30 cellular contexts compared by ENCODE assay signal in the genomic region with DNA sequence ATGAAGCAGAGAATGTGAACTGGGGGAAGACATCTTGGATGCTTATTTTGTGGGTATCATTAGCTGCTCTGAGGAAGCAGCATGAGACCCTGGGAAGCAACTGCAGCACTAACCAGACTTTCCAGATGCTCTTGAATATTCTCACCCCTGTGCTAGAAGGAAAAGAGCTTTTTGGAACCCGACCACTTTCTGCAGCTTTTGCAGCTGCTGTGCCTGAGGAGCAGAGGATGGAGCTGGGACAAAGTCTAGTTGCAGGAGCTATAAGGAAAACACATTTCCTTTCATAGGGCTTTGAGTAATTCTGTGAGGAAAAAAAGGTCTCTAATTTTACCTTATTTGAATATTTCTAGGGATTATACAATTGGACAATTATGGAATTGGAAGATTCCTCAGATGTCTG.
"Had no signal": no experiment of that assay in that cellular context is flagged by ENCODE, and none has a peak within 500 bp of the region (broad histone marks: within the 10 kb centered on the region; RNA-seq: fewer than 3 reads in every experiment).

No MANE protein-coding gene starts in this region.

- DNase-seq: activated B cell treated with CpG ODN at 0.5 μM for 24 hours; activated CD4-positive, alpha-beta T cell treated with anti-CD3 and anti-CD28 coated beads for 48 hours; activated CD4-positive, alpha-beta T cell treated with anti-CD3 and anti-CD28 coated beads, Interleukin-2, amount 50 U/mL, for 1 hour; activated CD4-positive, alpha-beta T cell treated with anti-CD3 and anti-CD28 coated beads, Interleukin-2, amount 50 U/mL, for 48 hours; activated CD8-positive, alpha-beta memory T cell treated with anti-CD3 and anti-CD28 coated beads for 24 hours; activated CD8-positive, alpha-beta memory T cell treated with anti-CD3 and anti-CD28 coated beads, Interleukin-2, amount 50 U/mL, for 4 hours; activated CD8-positive, alpha-beta T cell treated with anti-CD3 and anti-CD28 coated beads for 36 hours; activated effector memory CD4-positive, alpha-beta T cell treated with anti-CD3 and anti-CD28 coated beads, Interleukin-2, amount 50 U/mL, for 16 hours; activated naive CD4-positive, alpha-beta T cell treated with anti-CD3 and anti-CD28 coated beads for 36 hours; activated naive CD8-positive, alpha-beta T cell treated with anti-CD3 and anti-CD28 coated beads for 36 hours; activated naive CD8-positive, alpha-beta T cell treated with anti-CD3 and anti-CD28 coated beads, Interleukin-2, amount 50 U/mL, for 24 hours; activated T-cell treated with anti-CD3 and anti-CD28 coated beads, Interleukin-2, amount 50 U/mL, for 1 hour; activated T-cell treated with anti-CD3 and anti-CD28 coated beads, Interleukin-2, amount 50 U/mL, for 48 hours; adrenal gland; amygdala; aorta; body of pancreas; caudate nucleus; colonic mucosa; effector CD8-positive, alpha-beta T cell; esophagus squamous epithelium; T-helper 1 cell; T-helper 17 cell; T1000; WERI-Rb-1 had no signal

- H3K36me3 Mint-ChIP-seq: activated naive CD4-positive, alpha-beta T cell treated with anti-CD3 and anti-CD28 coated beads, Interleukin-2, amount 50 U/mL, for 24 hours; activated naive CD8-positive, alpha-beta T cell treated with anti-CD3 and anti-CD28 coated beads for 36 hours had no signal

- H3K27ac ChIP-seq: adrenal gland, body of pancreas, colonic mucosa, esophagus squamous epithelium, WERI-Rb-1 had no signal

- H3K27me3 Mint-ChIP-seq: activated B cell treated with CpG ODN at 0.5 μM for 24 hours, T-helper 17 cell had no signal

- H3K27ac Mint-ChIP-seq: activated B cell treated with CpG ODN at 0.5 μM for 24 hours; activated CD8-positive, alpha-beta T cell treated with anti-CD3 and anti-CD28 coated beads for 36 hours; activated naive CD4-positive, alpha-beta T cell treated with anti-CD3 and anti-CD28 coated beads for 36 hours; activated naive CD4-positive, alpha-beta T cell treated with anti-CD3 and anti-CD28 coated beads, Interleukin-2, amount 50 U/mL, for 24 hours; activated naive CD8-positive, alpha-beta T cell treated with anti-CD3 and anti-CD28 coated beads for 36 hours; activated naive CD8-positive, alpha-beta T cell treated with anti-CD3 and anti-CD28 coated beads, Interleukin-2, amount 50 U/mL, for 24 hours; activated T-helper 1 cell treated with anti-CD3 and anti-CD28 coated beads, Interleukin-12 subunit alpha, Interleukin-12 subunit beta, Interleukin-2, Interleukin-4 antibody, amounts not matched to agents 30 ng/mL and 10 ng/mL and 1 ng/mL, durations not matched to agents 14 hours and 24 hours and 36 hours; activated T-helper 2 cell treated with anti-CD3 and anti-CD28 coated beads, Interferon-gamma antibody, Interleukin-2, Interleukin-4, amounts not matched to agents 10 μg/mL and 5 μg/mL and 100 μg/mL, durations not matched to agents 14 hours and 24 hours and 36 hours; T-helper 17 cell; T-helper 2 cell treated with Interferon-gamma antibody and Interleukin-4, amounts not matched to agents 5 μg/mL and 100 μg/mL, for 36 hours had no signal

- H3K27me3 ChIP-seq: adrenal gland, body of pancreas, colonic mucosa, esophagus squamous epithelium had no signal

- H3K4me3 Mint-ChIP-seq: activated B cell treated with CpG ODN at 0.5 μM for 24 hours; activated CD8-positive, alpha-beta T cell treated with anti-CD3 and anti-CD28 coated beads for 36 hours; activated naive CD4-positive, alpha-beta T cell treated with anti-CD3 and anti-CD28 coated beads for 36 hours; activated naive CD4-positive, alpha-beta T cell treated with anti-CD3 and anti-CD28 coated beads, Interleukin-2, amount 50 U/mL, for 24 hours; activated naive CD8-positive, alpha-beta T cell treated with anti-CD3 and anti-CD28 coated beads for 36 hours; activated naive CD8-positive, alpha-beta T cell treated with anti-CD3 and anti-CD28 coated beads, Interleukin-2, amount 50 U/mL, for 24 hours; activated T-helper 1 cell treated with anti-CD3 and anti-CD28 coated beads, Interleukin-12 subunit alpha, Interleukin-12 subunit beta, Interleukin-2, Interleukin-4 antibody, amounts not matched to agents 30 ng/mL and 10 ng/mL and 1 ng/mL, durations not matched to agents 14 hours and 24 hours and 36 hours; T-helper 17 cell; T-helper 2 cell treated with Interferon-gamma antibody and Interleukin-4, amounts not matched to agents 5 μg/mL and 100 μg/mL, for 36 hours had no signal

- H3K9me3 ChIP-seq: adrenal gland, body of pancreas, colonic mucosa, esophagus squamous epithelium had no signal

- H3K4me1 ChIP-seq: adrenal gland, body of pancreas, colonic mucosa, esophagus squamous epithelium had no signal

- H3K36me3 ChIP-seq: adrenal gland, colonic mucosa, esophagus squamous epithelium, WERI-Rb-1 had no signal

- H3K9me3 Mint-ChIP-seq: activated naive CD4-positive, alpha-beta T cell treated with anti-CD3 and anti-CD28 coated beads for 36 hours; activated naive CD4-positive, alpha-beta T cell treated with anti-CD3 and anti-CD28 coated beads, Interleukin-2, amount 50 U/mL, for 24 hours; activated naive CD8-positive, alpha-beta T cell treated with anti-CD3 and anti-CD28 coated beads for 36 hours; activated naive CD8-positive, alpha-beta T cell treated with anti-CD3 and anti-CD28 coated beads, Interleukin-2, amount 50 U/mL, for 24 hours; activated T-helper 1 cell treated with anti-CD3 and anti-CD28 coated beads, Interleukin-12 subunit alpha, Interleukin-12 subunit beta, Interleukin-2, Interleukin-4 antibody, amounts not matched to agents 30 ng/mL and 10 ng/mL and 1 ng/mL, durations not matched to agents 14 hours and 24 hours and 36 hours; activated T-helper 2 cell treated with anti-CD3 and anti-CD28 coated beads, Interferon-gamma antibody, Interleukin-2, Interleukin-4, amounts not matched to agents 10 μg/mL and 5 μg/mL and 100 μg/mL, durations not matched to agents 14 hours and 24 hours and 36 hours; T-helper 2 cell treated with Interferon-gamma antibody and Interleukin-4, amounts not matched to agents 5 μg/mL and 100 μg/mL, for 36 hours had no signal

- H3K4me1 Mint-ChIP-seq: activated B cell treated with CpG ODN at 0.5 μM for 24 hours; activated naive CD4-positive, alpha-beta T cell treated with anti-CD3 and anti-CD28 coated beads, Interleukin-2, amount 50 U/mL, for 24 hours; activated naive CD8-positive, alpha-beta T cell treated with anti-CD3 and anti-CD28 coated beads for 36 hours; activated naive CD8-positive, alpha-beta T cell treated with anti-CD3 and anti-CD28 coated beads, Interleukin-2, amount 50 U/mL, for 24 hours; T-helper 17 cell had no signal

- H3K4me3 ChIP-seq: adrenal gland, body of pancreas, colonic mucosa, esophagus squamous epithelium had no signal

- ATAC-seq: activated CD4-positive, CD25-positive, alpha-beta regulatory T cell treated with anti-CD3 and anti-CD28 coated beads, Interleukin-2, amount 50 U/mL, for 24 hours; activated CD8-positive, alpha-beta T cell treated with anti-CD3 and anti-CD28 coated beads for 36 hours; activated naive CD8-positive, alpha-beta T cell treated with anti-CD3 and anti-CD28 coated beads, Interleukin-2, amount 50 U/mL, for 24 hours; body of pancreas; T-helper 17 cell had no signal
